Comparison of ENCODE assay signal across 11 cellular contexts in genomic region chr15:40595773-40596172, GRCh38. TPM values are rescaled to one million over a fixed set of nuclear protein-coding genes. Genes with fewer than 3 reads are reported as not detected.
DNase-seq lines count a peak whose midpoint lies in the region; TF ChIP-seq lines count a peak whose summit lies in the region.
"Had no signal": no experiment of that assay in that cellular context is flagged by ENCODE, and none has a peak within 500 bp of the region (broad histone marks: within the 10 kb centered on the region; RNA-seq: fewer than 3 reads in every experiment).

No MANE protein-coding gene starts in this region.

- peak overlapping the region; percentile 92; the same call in 1 of the 2 replicates for H3K4me3 ChIP-seq in Jurkat, Clone E6-1 (ENCODE audit: low read length)
- peak overlapping the region; percentile 65 for H3K4me3 ChIP-seq in SJSA1
- no peak overlapping the region for H3K4me3 ChIP-seq in effector memory CD4-positive, alpha-beta T cell (ENCODE audit: insufficient read depth, low read depth, low read length, poor library complexity, severe bottlenecking)

- no peaks in the 10 kb centered on the region for H3K9me3 Mint-ChIP-seq in T-helper 2 cell treated with Interferon-gamma antibody and Interleukin-4, amounts not matched to agents 5 μg/mL and 100 μg/mL, for 36 hours
- peaks cover 2% of the 10 kb centered on the region for H3K9me3 Mint-ChIP-seq in neural crest cell

- H3K36me3 Mint-ChIP-seq in T-helper 2 cell treated with Interferon-gamma antibody and Interleukin-4, amounts not matched to agents 5 μg/mL and 100 μg/mL, for 36 hours (ENCODE audit: low read depth), result peaks cover 14% of the 10 kb centered on the region
- peaks cover 4% of the 10 kb centered on the region for H3K36me3 Mint-ChIP-seq in neural crest cell (ENCODE audit: low read depth)

- H3K4me3 Mint-ChIP-seq in T-helper 2 cell treated with Interferon-gamma antibody and Interleukin-4, amounts not matched to agents 5 μg/mL and 100 μg/mL, for 36 hours, result peak overlapping the region; percentile 63
- H3K4me3 Mint-ChIP-seq in neural crest cell, result peak overlapping the region; percentile 36

- DNase-seq in T-helper 2 cell treated with Interferon-gamma antibody and Interleukin-4, amounts not matched to agents 5 μg/mL and 100 μg/mL, for 36 hours (ENCODE audit: low spot score), result no peak
- DNase-seq in T-helper 2 cell, result no peak
- DNase-seq in Jurkat, Clone E6-1 (ENCODE audit: low read depth, low spot score), result no peak
- no peak for DNase-seq in SJSA1 (ENCODE audit: low read depth in 1 of 2, low spot score in 2 of 2)
- no peak for DNase-seq in neural crest cell (ENCODE audit: low read depth, low spot score)
- DNase-seq in effector memory CD4-positive, alpha-beta T cell, result no peak
- no peak for DNase-seq in mucosa of gallbladder (ENCODE audit: low spot score)
- no peak for DNase-seq in hippocampal formation (lab: John Stamatoyannopoulos, UW)
- DNase-seq: dorsolateral prefrontal cortex, pancreas, T-helper 17 cell had no signal

- no peak overlapping the region for H3K27ac Mint-ChIP-seq in T-helper 2 cell treated with Interferon-gamma antibody and Interleukin-4, amounts not matched to agents 5 μg/mL and 100 μg/mL, for 36 hours
- no peak overlapping the region for H3K27ac Mint-ChIP-seq in neural crest cell (ENCODE audit: unreplicated experiment)

- H3K27me3 Mint-ChIP-seq in T-helper 2 cell treated with Interferon-gamma antibody and Interleukin-4, amounts not matched to agents 5 μg/mL and 100 μg/mL, for 36 hours (ENCODE audit: low read depth), result peaks cover 3% of the 10 kb centered on the region
- peaks cover 9% of the 10 kb centered on the region for H3K27me3 Mint-ChIP-seq in neural crest cell (ENCODE audit: low read depth)

- no peak for TF ChIP-seq CTCF in neural crest cell (conservative IDR thresholded peaks at IDR 0.05)

- H3K4me1 Mint-ChIP-seq in T-helper 2 cell treated with Interferon-gamma antibody and Interleukin-4, amounts not matched to agents 5 μg/mL and 100 μg/mL, for 36 hours (ENCODE audit: low read depth), result peaks cover 26% of the 10 kb centered on the region
- peaks cover 20% of the 10 kb centered on the region for H3K4me1 Mint-ChIP-seq in neural crest cell

- no peaks in the 10 kb centered on the region for H3K27me3 ChIP-seq in SJSA1 (replicated peaks)
- H3K27me3 ChIP-seq in effector memory CD4-positive, alpha-beta T cell (replicated peaks; ENCODE audit: control insufficient read depth, insufficient read depth, low read length, poor library complexity, severe bottlenecking), result no peaks in the 10 kb centered on the region
- H3K27me3 ChIP-seq: pancreas had no signal

- no peak overlapping the region for H3K27ac ChIP-seq in SJSA1
- no peak overlapping the region for H3K27ac ChIP-seq in effector memory CD4-positive, alpha-beta T cell (ENCODE audit: insufficient read depth, low read length, poor library complexity, severe bottlenecking)
- H3K27ac ChIP-seq: dorsolateral prefrontal cortex, pancreas had no signal

- no peaks in the 10 kb centered on the region; the same call in 1 of the 2 replicates for H3K9me3 ChIP-seq in SJSA1 (replicated peaks)
- no peaks in the 10 kb centered on the region for H3K9me3 ChIP-seq in effector memory CD4-positive, alpha-beta T cell (ENCODE audit: control insufficient read depth, low read length)
- H3K9me3 ChIP-seq: pancreas had no signal

- peaks cover 11% of the 10 kb centered on the region for H3K4me1 ChIP-seq in SJSA1 (replicated peaks)
- no peaks in the 10 kb centered on the region for H3K4me1 ChIP-seq in effector memory CD4-positive, alpha-beta T cell (ENCODE audit: control insufficient read depth, insufficient read depth, low read length, poor library complexity, severe bottlenecking)

- H3K36me3 ChIP-seq in SJSA1, result peaks cover 13% of the 10 kb centered on the region
- H3K36me3 ChIP-seq in effector memory CD4-positive, alpha-beta T cell (ENCODE audit: control insufficient read depth, insufficient read depth, low read length), result no peaks in the 10 kb centered on the region
- H3K36me3 ChIP-seq: pancreas had no signal

RNA-seq across cellular contexts. Expression of gene KNL1, which starts 1.7 kb away (rescaled TPM):
- 37.4 TPM for polyA plus RNA-seq in Jurkat, Clone E6-1 (2012; ENCODE audit: insufficient read depth, insufficient read length)
- total RNA-seq in SJSA1 (2014; rRNA removed; shearing (Covaris generic)), result 83.2 and 88.4 TPM in 2 replicates
- total RNA-seq in neural crest cell (33.4 and 35.3 TPM in 2 replicates), mucosa of gallbladder (2.3 TPM)

RNA-seq across cellular contexts. Expression of gene RPUSD2, which starts 26.7 kb away (rescaled TPM):
- polyA plus RNA-seq in Jurkat, Clone E6-1 (2012; ENCODE audit: insufficient read depth, insufficient read length), result 19.7 TPM
- 16.4 and 25.9 TPM in 2 replicates for total RNA-seq in SJSA1 (2014; rRNA removed; shearing (Covaris generic))
- total RNA-seq in neural crest cell (16.0 and 16.9 TPM in 2 replicates), mucosa of gallbladder (8.1 TPM)

RNA-seq across cellular contexts. Expression of gene CCDC32, which starts 30.9 kb away (rescaled TPM):
- 27.6 TPM for polyA plus RNA-seq in Jurkat, Clone E6-1 (2012; ENCODE audit: insufficient read depth, insufficient read length)
- total RNA-seq in SJSA1 (2014; rRNA removed; shearing (Covaris generic)), result 20.2 and 24.4 TPM in 2 replicates
- total RNA-seq in neural crest cell (19.2 and 19.9 TPM in 2 replicates), mucosa of gallbladder (33.0 TPM)

Comparison
In these comparisons a context has a peak if more than half of its experiments do, and no peak if none do; other contexts are left out.
1. RNA of gene KNL1, which starts 1.7 kb away (total RNA-seq): 83.2 to 88.4 TPM in SJSA1 and 33.4 to 35.3 TPM in neural crest cell; 2.3 TPM in mucosa of gallbladder (single experiment); every median in the first group is over 10 times any median in the second.